ENCODE assay signal across 8 cellular contexts in the genomic region with DNA sequence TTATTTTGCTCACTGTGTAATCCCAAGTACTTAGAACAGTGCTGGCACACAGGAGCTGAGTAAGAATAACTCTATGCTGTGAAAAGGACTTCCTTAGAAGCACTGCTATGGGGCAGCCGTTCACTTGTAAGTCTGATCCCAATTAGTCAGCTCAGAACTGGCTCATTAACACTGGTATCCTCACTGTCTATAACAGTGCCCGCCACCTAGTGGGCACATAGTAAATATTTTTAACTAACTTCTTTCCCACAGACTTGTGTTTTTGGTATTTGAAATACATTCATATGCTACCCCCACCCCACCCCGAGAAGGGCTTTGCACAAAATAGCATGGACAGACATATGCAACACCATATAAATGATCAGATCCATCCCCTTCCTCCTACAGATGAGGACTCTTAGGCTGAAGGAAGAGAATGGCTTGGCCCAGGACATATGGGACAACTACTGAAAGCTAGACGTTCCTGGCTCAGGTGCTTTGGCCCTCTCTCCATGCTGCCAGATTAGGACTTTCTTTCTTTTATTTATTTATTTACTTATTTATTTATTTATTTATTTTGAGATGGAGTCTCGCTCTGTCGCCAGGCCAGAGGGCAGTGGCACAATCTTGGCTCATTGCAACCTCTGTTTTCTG. TPM values are rescaled to one million over a fixed set of nuclear protein-coding genes. Genes with fewer than 3 reads are reported as not detected.
DNase-seq lines count a peak whose midpoint lies in the region; ATAC-seq and TF ChIP-seq lines count a peak whose summit lies in the region.

No MANE protein-coding gene starts in this region.

- H3K27me3 ChIP-seq in SJCRH30, result no peaks in the 10 kb centered on the region

- no peak overlapping the region for H3K27ac ChIP-seq in SJCRH30

- DNase-seq in GM04504 (ENCODE audit: low read depth) (peak; percentile 17), LNCaP clone FGC (ENCODE audit: low read depth) (no peak), SJCRH30 (peak; percentile 19 to 63), astrocyte of the cerebellum (ENCODE audit: low read depth) (peak; percentile 31), iPS-NIHi11 (ENCODE audit: low spot score) (peak; percentile 61), ecto neural progenitor cell (ENCODE audit: low spot score) (no peak)
- DNase-seq in stimulated activated CD4-positive, alpha-beta T cell treated with anti-CD3 and anti-CD28 coated beads, Interleukin-15, amount 100 ng/mL, for 48 hours (ENCODE audit: low read depth in 2 of 2), result peak; percentile 11 to 40

- TF ChIP-seq CTCF in LNCaP clone FGC (IDR thresholded peaks at IDR 0.05; ENCODE audit: control insufficient read depth, extremely low read depth, insufficient read depth), result peak; percentile 52
- peak; percentile 66 for TF ChIP-seq CTCF in astrocyte of the cerebellum (IDR thresholded peaks at IDR 0.05; ENCODE audit: low read depth, low read length, missing control alignments)

- no peaks in the 10 kb centered on the region for H3K9me3 ChIP-seq in SJCRH30 (replicated peaks)

- H3K36me3 ChIP-seq in SJCRH30, result peaks cover 29% of the 10 kb centered on the region

- H3K4me3 ChIP-seq in LNCaP clone FGC (ENCODE audit: low read depth, low read length) (no peak overlapping the region), SJCRH30 (no peak overlapping the region), astrocyte of the cerebellum (ENCODE audit: low read depth, low read length) (no peak overlapping the region)

- in situ Hi-C loops in astrocyte of the cerebellum (cut with HindIII; ENCODE audit: low sequenced_read_pairs), result no loop called here

- ATAC-seq in GM21825 (IDR thresholded peaks at IDR 0.05; ENCODE audit: unreplicated experiment), result peak; percentile 29

- H3K4me1 ChIP-seq in SJCRH30, result no peaks in the 10 kb centered on the region

RNA-seq across cellular contexts. Expression of gene DST, which starts 47.1 kb away (rescaled TPM):
- total RNA-seq in SJCRH30 (2014; rRNA removed; shearing (Covaris generic)), result 63.9 and 87.9 TPM in 2 replicates

Comparison
In these comparisons a context has a peak if more than half of its experiments do, and no peak if none do; other contexts are left out.
1. DNase-seq: peak in GM04504 (single experiment), SJCRH30 (2 of 2), astrocyte of the cerebellum (single experiment), iPS-NIHi11 (single experiment) and stimulated activated CD4-positive, alpha-beta T cell treated with anti-CD3 and anti-CD28 coated beads, Interleukin-15, amount 100 ng/mL, for 48 hours (2 of 2); none in LNCaP clone FGC (single experiment) and ecto neural progenitor cell (single experiment).